Comparison of ENCODE assay signal across 8 cellular contexts in the genomic region with DNA sequence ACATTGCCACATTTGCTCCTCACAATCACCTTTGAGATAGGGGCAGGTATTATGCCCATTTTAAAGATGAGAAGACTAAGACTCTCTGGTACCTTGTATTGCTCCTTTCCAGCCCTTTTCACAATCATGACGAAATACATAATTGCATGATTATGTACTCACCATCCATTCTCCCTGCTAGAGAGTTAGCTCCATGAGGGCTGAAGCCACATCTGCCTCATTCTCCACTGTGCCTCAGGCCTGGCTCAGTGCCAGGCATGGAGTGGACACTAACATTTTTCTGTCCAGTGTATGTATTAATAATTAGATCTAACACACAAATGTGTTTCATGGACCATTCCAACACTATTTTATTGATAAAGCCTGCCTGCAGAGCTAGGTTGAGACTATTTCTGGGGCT.
"Had no signal": no experiment of that assay in that cellular context is flagged by ENCODE, and none has a peak within 500 bp of the region (broad histone marks: within the 10 kb centered on the region; RNA-seq: fewer than 3 reads in every experiment).

No MANE protein-coding gene starts in this region.

- H3K4me3 ChIP-seq: GM12878 had no signal

- ATAC-seq: GM12878 had no signal

- FAIRE-seq: G401.6, GM12878, GM12891, GM12892, GM18507, GM19239 had no signal

- DNase-seq: GDM1, GF-D8 had no signal
